ENCODE assay signal across 26 cellular contexts in the genomic region with DNA sequence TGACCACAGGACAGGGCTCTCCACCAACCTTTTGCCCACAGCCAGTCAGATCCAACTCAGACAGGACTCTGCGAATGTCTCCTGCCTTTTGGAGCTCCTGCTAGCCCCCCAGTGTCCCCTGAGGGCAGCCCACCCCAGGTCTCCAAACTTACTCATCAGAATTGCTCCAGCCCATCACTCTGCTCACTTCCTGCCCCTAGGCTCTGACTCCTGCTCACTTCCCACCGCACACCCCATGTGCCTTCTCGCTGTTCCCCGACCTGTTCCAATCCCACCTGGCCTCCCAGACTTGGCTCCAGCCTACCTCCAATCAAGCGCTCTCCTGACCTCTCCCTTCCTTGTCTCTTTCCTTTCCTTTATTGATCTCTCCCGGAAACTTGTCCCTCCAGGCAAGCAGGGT. TPM values are rescaled to one million over a fixed set of nuclear protein-coding genes. Genes with fewer than 3 reads are reported as not detected.
DNase-seq lines count a peak whose midpoint lies in the region; ATAC-seq and TF ChIP-seq lines count a peak whose summit lies in the region.
"Had no signal": no experiment of that assay in that cellular context is flagged by ENCODE, and none has a peak within 500 bp of the region (broad histone marks: within the 10 kb centered on the region; RNA-seq: fewer than 3 reads in every experiment).

No MANE protein-coding gene starts in this region.

- H3K27ac Mint-ChIP-seq in naive thymus-derived CD4-positive, alpha-beta T cell: no peak overlapping the region
- H3K27ac Mint-ChIP-seq: activated naive CD8-positive, alpha-beta T cell treated with anti-CD3 and anti-CD28 coated beads, Interleukin-2, amount 10 ng/mL, durations not matched to agents 7 days and 5 days; HFFc6 had no signal

- H3K4me3 ChIP-seq in WERI-Rb-1 (ENCODE audit: low read depth, low read length): peak overlapping the region; percentile 34
- no peak overlapping the region; the same call in 1 of the 2 replicates for H3K4me3 ChIP-seq in iPS-20b (ENCODE audit: low read length)
- H3K4me3 ChIP-seq in osteoblast (ENCODE audit: insufficient read depth, low read length): no peak overlapping the region
- H3K4me3 ChIP-seq in naive thymus-derived CD4-positive, alpha-beta T cell (ENCODE audit: low read length): no peak overlapping the region
- H3K4me3 ChIP-seq: K562, MG63, skin epidermis, tibial artery had no signal

- H3K36me3 ChIP-seq in WERI-Rb-1: peaks cover 32% of the 10 kb centered on the region
- no peaks in the 10 kb centered on the region for H3K36me3 ChIP-seq in iPS-20b (ENCODE audit: insufficient read depth, low read depth, low read length)
- H3K36me3 ChIP-seq in osteoblast (ENCODE audit: insufficient read depth, low read length): no peaks in the 10 kb centered on the region
- no peaks in the 10 kb centered on the region for H3K36me3 ChIP-seq in naive thymus-derived CD4-positive, alpha-beta T cell (ENCODE audit: control insufficient read depth in 2 of 3, insufficient read depth in 3 of 3, low read length in 3 of 3)
- H3K36me3 ChIP-seq: MG63, tibial artery had no signal

- H3K4me1 ChIP-seq in iPS-20b (ENCODE audit: insufficient read depth, low read length) (peaks cover 40% of the 10 kb centered on the region), osteoblast (ENCODE audit: insufficient read depth, low read length) (peaks cover 37% of the 10 kb centered on the region)
- no peaks in the 10 kb centered on the region for H3K4me1 ChIP-seq in naive thymus-derived CD4-positive, alpha-beta T cell (ENCODE audit: control insufficient read depth in 2 of 2, insufficient read depth in 2 of 2, low read length in 2 of 2)
- H3K4me1 ChIP-seq: Caco-2 had no signal

- H3K4me1 Mint-ChIP-seq in naive thymus-derived CD4-positive, alpha-beta T cell: peaks cover 0 to 5% (median 0%) of the 10 kb centered on the region in 7 donors

- H3K27me3 ChIP-seq in WERI-Rb-1 (ENCODE audit: insufficient read depth, low read depth, severe bottlenecking) (no peaks in the 10 kb centered on the region), iPS-20b (ENCODE audit: insufficient read depth, low read length) (peaks cover 10% of the 10 kb centered on the region; the same call in 1 of the 2 replicates), osteoblast (ENCODE audit: insufficient read depth, low read length) (no peaks in the 10 kb centered on the region)
- no peaks in the 10 kb centered on the region for H3K27me3 ChIP-seq in naive thymus-derived CD4-positive, alpha-beta T cell (ENCODE audit: control insufficient read depth in 2 of 2, insufficient read depth in 2 of 2, low read length in 2 of 2)
- H3K27me3 ChIP-seq: MG63, tibial artery had no signal

- CTCF ChIA-PET in naive thymus-derived CD4-positive, alpha-beta T cell (lab: Charles Lee): no interaction called here

- DNase-seq in SHP77 treated with DMSO at 0.1 percent for 48 hours (lab: John Stamatoyannopoulos, UW) (peak; percentile 34), SHP77 (lab: John Stamatoyannopoulos, UW) (no peak), WERI-Rb-1 (no peak), osteoblast (ENCODE audit: insufficient read length, low spot score, missing footprints) (peak; percentile 34)
- DNase-seq in naive thymus-derived CD4-positive, alpha-beta T cell: no peak
- DNase-seq: activated CD8-positive, alpha-beta memory T cell treated with anti-CD3 and anti-CD28 coated beads for 24 hours; activated effector memory CD4-positive, alpha-beta T cell treated with Interleukin-2 at 50 U/mL for 16 hours; activated naive CD8-positive, alpha-beta T cell treated with anti-CD3 and anti-CD28 coated beads, Interleukin-2, amount 10 ng/mL, durations not matched to agents 7 days and 5 days; Caco-2; glutamatergic neuron; HFFc6; MG63; NCI-H2227 treated with DMSO at 0.1 percent for 48 hours; T-helper 2 cell; tibial artery had no signal

- H3K27me3 Mint-ChIP-seq in naive thymus-derived CD4-positive, alpha-beta T cell: peaks cover 4 to 27% (median 7%) of the 10 kb centered on the region in 5 donors

- H2AFZ ChIP-seq in osteoblast (ENCODE audit: low read length): no peak overlapping the region

- H4K20me1 ChIP-seq in osteoblast (ENCODE audit: insufficient read depth, low read length): no peaks in the 10 kb centered on the region

- no peaks in the 10 kb centered on the region for H3K79me2 ChIP-seq in osteoblast (ENCODE audit: insufficient read depth, low read length)

- TF ChIP-seq CTCF in WERI-Rb-1 (IDR thresholded peaks at IDR 0.05; ENCODE audit: low read depth, low read length) (no peak), osteoblast (IDR thresholded peaks at IDR 0.05; ENCODE audit: extremely low read depth, low read depth, low read length) (no peak)

- intact Hi-C loops in naive thymus-derived CD4-positive, alpha-beta T cell (cut with micrococcal nuclease): no loop called here

- H3K9ac ChIP-seq in iPS-20b (ENCODE audit: low read depth, low read length): peak overlapping the region; percentile 38; the same call in 1 of the 2 replicates

- H3K4me3 Mint-ChIP-seq in naive thymus-derived CD4-positive, alpha-beta T cell: no peak overlapping the region
- H3K4me3 Mint-ChIP-seq: activated naive CD8-positive, alpha-beta T cell treated with anti-CD3 and anti-CD28 coated beads, Interleukin-2, amount 10 ng/mL, durations not matched to agents 7 days and 5 days; HFFc6 had no signal

- H3K9me3 ChIP-seq in WERI-Rb-1 (ENCODE audit: severe bottlenecking) (no peaks in the 10 kb centered on the region), iPS-20b (ENCODE audit: insufficient read depth, low read depth, low read length) (no peaks in the 10 kb centered on the region), osteoblast (ENCODE audit: low read depth, low read length) (no peaks in the 10 kb centered on the region)
- no peaks in the 10 kb centered on the region for H3K9me3 ChIP-seq in naive thymus-derived CD4-positive, alpha-beta T cell (ENCODE audit: control insufficient read depth in 2 of 3, low read length in 3 of 3)
- H3K9me3 ChIP-seq: Caco-2, MG63, tibial artery had no signal

- POLR2A ChIA-PET in naive thymus-derived CD4-positive, alpha-beta T cell (lab: Charles Lee): no interaction called here

- no peak overlapping the region for H3K4me2 ChIP-seq in osteoblast (ENCODE audit: insufficient read depth, low read length)

- ATAC-seq in GM18858 (IDR thresholded peaks at IDR 0.05; ENCODE audit: unreplicated experiment): no peak
- no peak for ATAC-seq in naive thymus-derived CD4-positive, alpha-beta T cell
- no peak for ATAC-seq in GM21576 (IDR thresholded peaks at IDR 0.05; ENCODE audit: unreplicated experiment)
- ATAC-seq: K562 had no signal

- H3K9me3 Mint-ChIP-seq in naive thymus-derived CD4-positive, alpha-beta T cell: peaks cover 0 to 4% (median 0%) of the 10 kb centered on the region in 11 donors
- H3K9me3 Mint-ChIP-seq: activated naive CD8-positive, alpha-beta T cell treated with anti-CD3 and anti-CD28 coated beads, Interleukin-2, amount 10 ng/mL, durations not matched to agents 7 days and 5 days; HFFc6 had no signal

- peak overlapping the region; percentile 91 for H3K27ac ChIP-seq in WERI-Rb-1
- peak overlapping the region; percentile 7 for H3K27ac ChIP-seq in iPS-20b (ENCODE audit: low read length)
- no peak overlapping the region for H3K27ac ChIP-seq in osteoblast (ENCODE audit: low read depth, low read length)
- H3K27ac ChIP-seq in naive thymus-derived CD4-positive, alpha-beta T cell (ENCODE audit: low read depth, low read length): no peak overlapping the region
- H3K27ac ChIP-seq: 22Rv1, C4-2B, skin epidermis, tibial artery had no signal

- peaks cover 0 to 3% (median 0%) of the 10 kb centered on the region in 5 donors for H3K36me3 Mint-ChIP-seq in naive thymus-derived CD4-positive, alpha-beta T cell
- H3K36me3 Mint-ChIP-seq: activated naive CD8-positive, alpha-beta T cell treated with anti-CD3 and anti-CD28 coated beads, Interleukin-2, amount 10 ng/mL, durations not matched to agents 7 days and 5 days had no signal

RNA-seq across cellular contexts. Expression of gene STRA6, which starts 5.9 kb away (rescaled TPM):
- under 0.01 and 0.36 TPM in 2 replicates for total RNA-seq in osteoblast
- not detected for total RNA-seq in naive thymus-derived CD4-positive, alpha-beta T cell
- polyA plus RNA-seq in naive thymus-derived CD4-positive, alpha-beta T cell: not detected
- total RNA-seq: activated naive CD8-positive, alpha-beta T cell treated with anti-CD3 and anti-CD28 coated beads, Interleukin-2, amount 10 ng/mL, durations not matched to agents 7 days and 5 days; endothelial cell of umbilical vein had no signal
- polyA plus RNA-seq: endothelial cell of umbilical vein had no signal

RNA-seq across cellular contexts. Expression of gene CCDC33, which starts 27.6 kb away (rescaled TPM):
- 0.29 TPM in 1 of 2 replicates, not detected in the other for total RNA-seq in osteoblast
- total RNA-seq in naive thymus-derived CD4-positive, alpha-beta T cell: not detected
- polyA plus RNA-seq in naive thymus-derived CD4-positive, alpha-beta T cell: not detected
- total RNA-seq: Caco-2, dermis microvascular lymphatic vessel endothelial cell, endothelial cell of umbilical vein, lung microvascular endothelial cell, omental fat pad had no signal
- polyA plus RNA-seq: endothelial cell of umbilical vein had no signal

RNA-seq across cellular contexts. Expression of gene ISLR, which starts 35.0 kb away (rescaled TPM):
- 77.5 and 106 TPM in 2 replicates for total RNA-seq in osteoblast
- not detected for total RNA-seq in naive thymus-derived CD4-positive, alpha-beta T cell
- polyA plus RNA-seq in naive thymus-derived CD4-positive, alpha-beta T cell: not detected
- total RNA-seq: activated naive CD8-positive, alpha-beta T cell treated with anti-CD3 and anti-CD28 coated beads, Interleukin-2, amount 10 ng/mL, durations not matched to agents 7 days and 5 days; Caco-2; dermis microvascular lymphatic vessel endothelial cell; endothelial cell of umbilical vein; K562; lung microvascular endothelial cell had no signal
- polyA plus RNA-seq: endothelial cell of umbilical vein, K562 had no signal

Comparison
In these comparisons a context has a peak if more than half of its experiments do, and no peak if none do; other contexts are left out.
1. DNase-seq: peak in SHP77 treated with DMSO at 0.1 percent for 48 hours (single experiment) and osteoblast (single experiment); none in SHP77 (0 of 2), WERI-Rb-1 (single experiment) and naive thymus-derived CD4-positive, alpha-beta T cell (0 of 9).
2. H3K27ac ChIP-seq: peak in WERI-Rb-1 (single experiment) and iPS-20b (single experiment); none in osteoblast (single experiment) and naive thymus-derived CD4-positive, alpha-beta T cell (single experiment).
3. RNA of gene ISLR, which starts 35.0 kb away (total RNA-seq): 77.5 to 106 TPM in osteoblast; not detected in naive thymus-derived CD4-positive, alpha-beta T cell; every median in the first group is over 10 times any median in the second.